ENCODE assay signal across 12 cellular contexts in genomic region chr9:36163840-36164175, GRCh38. TPM values are rescaled to one million over a fixed set of nuclear protein-coding genes. Genes with fewer than 3 reads are reported as not detected.
DNase-seq lines count a peak whose midpoint lies in the region; ATAC-seq and TF ChIP-seq lines count a peak whose summit lies in the region.
"Had no signal": no experiment of that assay in that cellular context is flagged by ENCODE, and none has a peak within 500 bp of the region (broad histone marks: within the 10 kb centered on the region; RNA-seq: fewer than 3 reads in every experiment).

No MANE protein-coding gene starts in this region.

- peak overlapping the region; percentile 75 for H4K8ac ChIP-seq in mesenchymal stem cell (ENCODE audit: low read length)

- TF ChIP-seq RAD21 in SK-N-SH (IDR thresholded peaks at IDR 0.05; ENCODE audit: low read length), result no peak

- H4K91ac ChIP-seq in mesenchymal stem cell (ENCODE audit: low read length), result peak overlapping the region; percentile 71

- no peaks in the 10 kb centered on the region for H3K27me3 Mint-ChIP-seq in chondrocyte (ENCODE audit: low read depth)
- H3K27me3 Mint-ChIP-seq: stimulated activated memory B cell treated with anti-CD40 and anti-IgM and Interleukin-4, amounts not matched to agents 10 μg/mL and 1 μg/mL and 100 μg/mL, for 72 hours had no signal

- CTCF ChIA-PET in SK-N-SH (lab: Yijun Ruan, JAX), result interaction anchor here (1.0 to 8.8 kb wide), 13 partner anchors 14 to 209 kb away, joined by 3 to 167 read pairs (median 8); partner anchors contain the start of genes CLTA and GLIPR2

- DNase-seq in SK-N-SH (no peak), chondrocyte (ENCODE audit: low spot score) (peak; percentile 4), mesenchymal stem cell (peak; percentile 47), thoracic aorta (ENCODE audit: low spot score) (no peak), NCI-H128 (lab: John Stamatoyannopoulos, UW; ENCODE audit: unreplicated experiment) (no peak), SK-N-DZ (ENCODE audit: low spot score) (no peak)

- H3K9me3 ChIP-seq in SK-N-SH (no peaks in the 10 kb centered on the region), mesenchymal stem cell (ENCODE audit: control insufficient read depth, low read length) (no peaks in the 10 kb centered on the region), thoracic aorta (no peaks in the 10 kb centered on the region)

- H3K4me3 Mint-ChIP-seq in chondrocyte (ENCODE audit: unreplicated experiment), result no peak overlapping the region
- H3K4me3 Mint-ChIP-seq: stimulated activated memory B cell treated with anti-CD40 and anti-IgM and Interleukin-4, amounts not matched to agents 10 μg/mL and 1 μg/mL and 100 μg/mL, for 72 hours had no signal

- H3K9me3 Mint-ChIP-seq in chondrocyte (ENCODE audit: low read depth), result no peaks in the 10 kb centered on the region
- H3K9me3 Mint-ChIP-seq: stimulated activated memory B cell treated with anti-CD40 and anti-IgM and Interleukin-4, amounts not matched to agents 10 μg/mL and 1 μg/mL and 100 μg/mL, for 72 hours had no signal

- POLR2A ChIA-PET in SK-N-SH (lab: Yijun Ruan, JAX), result interaction anchor here (1.5 to 5.7 kb wide), 7 partner anchors 15 to 89 kb away, joined by 3 to 38 read pairs (median 7); partner anchors contain the start of genes CLTA and GLIPR2

- H3K36me3 ChIP-seq in SK-N-SH (replicated peaks in 1 of 2; ENCODE audit: control insufficient read depth in 1 of 2, insufficient read depth in 2 of 2, low read length in 1 of 2) (peaks cover 0 to 8% of the 10 kb centered on the region in 2 experiments), mesenchymal stem cell (ENCODE audit: control insufficient read depth in 1 of 2, insufficient read depth in 2 of 2, low read depth in 1 of 2, low read length in 2 of 2) (peaks cover 0 to 3% of the 10 kb centered on the region in 2 experiments), thoracic aorta (no peaks in the 10 kb centered on the region)

- H2BK12ac ChIP-seq in mesenchymal stem cell (ENCODE audit: low read length in 2 of 2), result peak overlapping the region; percentile 49 to 83

- H3F3A ChIP-seq in SK-N-SH (replicated peaks; ENCODE audit: insufficient read depth), result peaks cover 45% of the 10 kb centered on the region

- H3K4me3 ChIP-seq in SK-N-SH (ENCODE audit: low read depth in 2 of 2, low read length in 1 of 2) (no peak overlapping the region), mesenchymal stem cell (ENCODE audit: insufficient read depth in 1 of 2, low read depth in 1 of 2, low read length in 2 of 2) (peak overlapping the region in 1 of 2 experiments; percentile 59), thoracic aorta (no peak overlapping the region)

- peak overlapping the region; percentile 54 for H2BK120ac ChIP-seq in mesenchymal stem cell (ENCODE audit: low read depth, low read length)

- no peak overlapping the region for H2BK15ac ChIP-seq in mesenchymal stem cell (ENCODE audit: low read depth, poor library complexity, severe bottlenecking)

- no peaks in the 10 kb centered on the region for H3K9me2 ChIP-seq in SK-N-SH

- H3K27ac Mint-ChIP-seq in chondrocyte (ENCODE audit: unreplicated experiment), result peak overlapping the region; percentile 99
- H3K27ac Mint-ChIP-seq: progenitor cell of endocrine pancreas had no signal

- peak overlapping the region; percentile 53 for H3K9ac ChIP-seq in SK-N-SH
- peak overlapping the region; percentile 85 for H3K9ac ChIP-seq in mesenchymal stem cell (ENCODE audit: low read length)

- H2BK5ac ChIP-seq in mesenchymal stem cell (ENCODE audit: low read depth, low read length, poor library complexity, severe bottlenecking), result peak overlapping the region; percentile 93

- peaks cover 78% of the 10 kb centered on the region for H3K4me1 Mint-ChIP-seq in chondrocyte (ENCODE audit: low read depth)

- H4K20me1 ChIP-seq in SK-N-SH (ENCODE audit: insufficient read depth), result no peaks in the 10 kb centered on the region

- no peak overlapping the region for H3K23ac ChIP-seq in mesenchymal stem cell (ENCODE audit: low read length in 2 of 2)

- no peaks in the 10 kb centered on the region for H3K79me1 ChIP-seq in mesenchymal stem cell (replicated peaks; ENCODE audit: low read length, poor library complexity, severe bottlenecking)

- no peak overlapping the region for H2AFZ ChIP-seq in SK-N-SH (ENCODE audit: low read depth)
- peak overlapping the region; percentile 8 for H2AFZ ChIP-seq in mesenchymal stem cell (ENCODE audit: low read depth, low read length)

- ATAC-seq in SK-N-SH treated with all-trans-retinoic acid at 6 μM for 48 hours (no peak), thoracic aorta (ENCODE audit: insufficient number of reproducible peaks, low FRiP score, low read depth) (no peak), GM18873 (IDR thresholded peaks at IDR 0.05; ENCODE audit: low FRiP score, unreplicated experiment) (no peak)
- ATAC-seq: stimulated activated memory B cell treated with anti-CD40 and anti-IgM and Interleukin-4, amounts not matched to agents 10 μg/mL and 1 μg/mL and 100 μg/mL, for 72 hours had no signal

- peak overlapping the region; percentile 81 to 94 for H3K18ac ChIP-seq in mesenchymal stem cell (ENCODE audit: low read depth in 1 of 2, low read length in 2 of 2)

- peaks cover 8% of the 10 kb centered on the region for H3K36me3 Mint-ChIP-seq in chondrocyte (ENCODE audit: low read depth)

- TF ChIP-seq EP300 in SK-N-SH (IDR thresholded peaks at IDR 0.05; ENCODE audit: borderline replicate concordance in 1 of 2, low read depth in 1 of 2, low read length in 1 of 2), result no peak

- H2AK5ac ChIP-seq in mesenchymal stem cell (ENCODE audit: low read length, severe bottlenecking), result peak overlapping the region; percentile 99

- peak overlapping the region; percentile 75 to 94 for H3K4ac ChIP-seq in mesenchymal stem cell (ENCODE audit: low read depth in 1 of 2, low read length in 2 of 2)

- H3K4me1 ChIP-seq in SK-N-SH (ENCODE audit: control insufficient read depth in 1 of 2, insufficient read depth in 2 of 2, low read depth in 1 of 2, low read length in 1 of 2) (peaks cover 28 to 50% of the 10 kb centered on the region in 2 experiments; a peak in 3 of 4 replicates), mesenchymal stem cell (ENCODE audit: control insufficient read depth, insufficient read depth, low read depth, low read length) (peaks cover 32% of the 10 kb centered on the region), thoracic aorta (ENCODE audit: control insufficient read depth in 1 of 2, low read depth in 2 of 2) (peaks cover 21 to 64% of the 10 kb centered on the region in 2 donors)

- no peaks in the 10 kb centered on the region for H3K27me3 ChIP-seq in SK-N-SH (ENCODE audit: insufficient read depth)
- no peaks in the 10 kb centered on the region for H3K27me3 ChIP-seq in mesenchymal stem cell (ENCODE audit: control insufficient read depth in 1 of 2, insufficient read depth in 1 of 2, low read length in 2 of 2)
- no peaks in the 10 kb centered on the region for H3K27me3 ChIP-seq in thoracic aorta (replicated peaks; ENCODE audit: insufficient read depth)

- H3K4me2 ChIP-seq in SK-N-SH (peak overlapping the region; percentile 67; the same call in 1 of the 2 replicates), mesenchymal stem cell (ENCODE audit: low read length, poor library complexity, severe bottlenecking) (peak overlapping the region; percentile 1)

- no peak overlapping the region for H3K14ac ChIP-seq in mesenchymal stem cell (ENCODE audit: low read length in 2 of 2)

- 32% methylated on average over 4 of the region's 4 CpGs for WGBS in SK-N-SH (ENCODE audit: low lambda C conversion rate)
- 44% methylated on average over 4 of the region's 4 CpGs for WGBS in mesenchymal stem cell

- peak overlapping the region; percentile 81 to 84 for H3K27ac ChIP-seq in SK-N-SH (ENCODE audit: low read depth in 2 of 2, low read length in 1 of 2)
- peak overlapping the region; percentile 99 for H3K27ac ChIP-seq in mesenchymal stem cell (ENCODE audit: low read length, poor library complexity, severe bottlenecking)
- peak overlapping the region; percentile 75 to 77 for H3K27ac ChIP-seq in thoracic aorta
- H3K27ac ChIP-seq: 22Rv1 had no signal

- H3K79me2 ChIP-seq in SK-N-SH (ENCODE audit: insufficient read depth), result no peaks in the 10 kb centered on the region

- TF ChIP-seq CTCF in SK-N-SH (IDR thresholded peaks at IDR 0.05) (no peak), chondrocyte (IDR thresholded peaks at IDR 0.05) (no peak), thoracic aorta (IDR thresholded peaks at IDR 0.05) (no peak)

TF ChIP-seq in SK-N-SH treated with all-trans-retinoic acid at 6 μM for 48 hours, 23 proteins besides CTCF, POLR2A, EP300 and RAD21 (continues in another document):
- TF ChIP-seq ESRRG (CRISPR knock-in tag; IDR thresholded peaks at IDR 0.05), result no peak
- TF ChIP-seq ZNF565 (CRISPR knock-in tag; conservative IDR thresholded peaks at IDR 0.05; ENCODE audit: low read depth), result no peak

RNA-seq across cellular contexts. Expression of gene CCIN, which starts 5.4 kb away (rescaled TPM):
- polyA plus RNA-seq in SK-N-SH (2012; rRNA removed), result 0.44 and 0.54 TPM in 2 replicates
- polyA plus RNA-seq in SK-N-SH (2012; cell fraction: cytosol; rRNA removed), result 0.15 and 0.35 TPM in 2 replicates
- polyA plus RNA-seq in SK-N-SH (2012; cell fraction: nucleus; rRNA removed), result 0.93 and 0.95 TPM in 2 replicates
- total RNA-seq in chondrocyte (2.4 to 2.7 TPM (median 2.4 TPM) in 3 replicates), thoracic aorta (1 to 10 TPM; 1.6 to 2.3 TPM)
- polyA plus RNA-seq in mesenchymal stem cell (2013, experiment 1 of 2), result 0.01 TPM
- polyA plus RNA-seq in mesenchymal stem cell (2013, experiment 2 of 2), result 0.04 TPM
- 0.06 TPM in 1 of 2 replicates, not detected in the other for polyA plus RNA-seq in SK-N-DZ (2014; cell fraction: cytosol; rRNA removed)
- 0.09 TPM in 1 of 2 replicates, not detected in the other for polyA plus RNA-seq in SK-N-DZ (2014; cell fraction: nucleus; rRNA removed)
- total RNA-seq: frontal cortex, progenitor cell of endocrine pancreas had no signal

RNA-seq across cellular contexts. Expression of gene CLTA, which starts 26.9 kb away (rescaled TPM):
- 222 and 260 TPM in 2 replicates for polyA plus RNA-seq in SK-N-SH (2012; rRNA removed)
- polyA plus RNA-seq in SK-N-SH (2012; cell fraction: cytosol; rRNA removed), result 329 and 395 TPM in 2 replicates
- 119 and 142 TPM in 2 replicates for polyA plus RNA-seq in SK-N-SH (2012; cell fraction: nucleus; rRNA removed)
- total RNA-seq in chondrocyte (200 to 243 TPM (median 240 TPM) in 3 replicates), thoracic aorta (100 to 1,000 TPM; 127 to 145 TPM)
- 420 TPM for polyA plus RNA-seq in mesenchymal stem cell (2013, experiment 1 of 2)
- polyA plus RNA-seq in mesenchymal stem cell (2013, experiment 2 of 2), result 415 TPM
- polyA plus RNA-seq in SK-N-DZ (2014; cell fraction: cytosol; rRNA removed), result 520 and 537 TPM in 2 replicates
- polyA plus RNA-seq in SK-N-DZ (2014; cell fraction: nucleus; rRNA removed), result 198 and 245 TPM in 2 replicates

RNA-seq across cellular contexts. Expression of gene GLIPR2, which starts 27.3 kb away (rescaled TPM):
- polyA plus RNA-seq in SK-N-SH (2012; rRNA removed), result 38.3 and 40.1 TPM in 2 replicates
- 38.4 and 43.1 TPM in 2 replicates for polyA plus RNA-seq in SK-N-SH (2012; cell fraction: cytosol; rRNA removed)
- 25.0 and 25.4 TPM in 2 replicates for polyA plus RNA-seq in SK-N-SH (2012; cell fraction: nucleus; rRNA removed)
- total RNA-seq in chondrocyte (101 to 110 TPM (median 102 TPM) in 3 replicates), thoracic aorta (10 to 100 TPM; 47.0 to 52.1 TPM)
- polyA plus RNA-seq in mesenchymal stem cell (2013, experiment 1 of 2), result 36.0 TPM
- 35.7 TPM for polyA plus RNA-seq in mesenchymal stem cell (2013, experiment 2 of 2)
- 20.3 and 26.8 TPM in 2 replicates for polyA plus RNA-seq in SK-N-DZ (2014; cell fraction: cytosol; rRNA removed)
- 8.6 and 12.2 TPM in 2 replicates for polyA plus RNA-seq in SK-N-DZ (2014; cell fraction: nucleus; rRNA removed)

Comparison
In these comparisons a context has a peak if more than half of its experiments do, and no peak if none do; other contexts are left out.
1. DNase-seq: peak in chondrocyte (single experiment) and mesenchymal stem cell (single experiment); none in SK-N-SH (single experiment), thoracic aorta (single experiment), NCI-H128 (single experiment) and SK-N-DZ (single experiment).
2. Peak in every context shown above with its lines, with median percentiles within 50 percentile points of each other: H3K27ac ChIP-seq.